ENCODE assay signal across 8 cellular contexts in the genomic region with DNA sequence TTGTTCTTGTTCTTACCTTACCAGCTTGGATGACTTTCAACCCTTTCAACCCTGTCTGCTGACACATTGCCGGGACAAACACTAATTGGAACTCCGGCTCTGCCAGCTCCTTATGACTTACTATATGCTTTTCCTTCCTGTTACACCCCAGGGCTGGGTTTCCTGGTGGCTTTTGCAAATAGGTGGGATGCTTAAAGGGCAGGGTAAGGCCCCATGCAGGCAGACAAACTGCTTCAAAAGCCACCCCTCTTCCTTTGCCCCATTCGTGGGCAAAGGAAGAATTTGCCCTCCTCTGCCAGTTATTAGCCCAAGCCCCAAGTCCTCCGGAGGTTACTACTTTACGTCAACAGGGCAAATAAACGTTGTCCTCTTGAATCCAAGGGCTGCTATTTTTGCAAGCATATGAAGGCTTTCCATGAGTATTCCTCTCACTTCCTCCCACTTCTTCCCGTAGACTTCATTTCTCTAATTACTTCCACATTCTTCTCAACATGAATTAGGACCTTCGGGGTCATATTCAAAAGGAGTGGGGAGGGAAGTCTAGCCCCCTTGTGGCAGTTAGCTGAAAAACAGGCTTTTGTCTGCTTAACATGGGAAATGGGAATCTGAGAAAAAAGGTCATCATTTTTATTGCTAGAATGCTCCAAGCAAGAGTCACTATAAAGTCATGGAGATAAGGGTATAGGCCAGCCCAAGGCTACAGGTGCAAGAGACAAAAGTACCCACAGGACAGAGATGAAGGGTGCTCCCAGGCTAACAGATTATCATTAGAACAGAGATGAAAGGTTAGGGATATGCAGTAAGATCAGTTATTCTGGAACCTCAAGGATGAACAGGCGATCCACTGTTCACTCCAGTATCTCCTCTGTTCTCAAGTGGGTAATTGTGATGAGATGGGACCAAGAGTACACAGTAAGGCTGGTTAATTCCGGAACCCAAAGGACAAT. TPM values are rescaled to one million over a fixed set of nuclear protein-coding genes. Genes with fewer than 3 reads are reported as not detected.
A peak's percentile ranks its signal among the peaks of the same experiment; 100 is the strongest.
DNase-seq lines count a peak whose midpoint lies in the region; ATAC-seq lines count a peak whose summit lies in the region.

No MANE protein-coding gene starts in this region.

- H3K4me3 ChIP-seq in Jurkat, Clone E6-1 (ENCODE audit: low read length) = no peak overlapping the region

- no peak for ATAC-seq in HG03045 (IDR thresholded peaks at IDR 0.05; ENCODE audit: unreplicated experiment)

- DNase-seq in NCI-H1417 (lab: John Stamatoyannopoulos, UW) (peak in 2 of 3 experiments; percentile 30 to 58), NCI-H1417 treated with DMSO at 0.1 percent for 48 hours (lab: John Stamatoyannopoulos, UW) (no peak), SKM-1 treated with dmso at 0.1 percent for 144 hours (lab: John Stamatoyannopoulos, UW; ENCODE audit: unreplicated experiment) (peak; percentile 45), germinal center (ENCODE audit: low spot score) (peak; percentile 20), retina (peak; percentile 57)
- peak; percentile 19 for DNase-seq in Jurkat, Clone E6-1 (ENCODE audit: low read depth, low spot score)
- no peak for DNase-seq in stimulated activated CD8-positive, alpha-beta memory T cell treated with anti-CD3 and anti-CD28 coated beads, Interleukin-4, amount 100 ng/mL, for 48 hours

RNA-seq across cellular contexts. Expression of a gene that starts 56.3 kb away (rescaled TPM):
- polyA plus RNA-seq in Jurkat, Clone E6-1 (2012; ENCODE audit: insufficient read depth, insufficient read length) = 25.6 TPM

Comparison
In these comparisons a context has a peak if more than half of its experiments do, and no peak if none do; other contexts are left out.
1. DNase-seq: peak in NCI-H1417 (2 of 3), Jurkat, Clone E6-1 (single experiment), SKM-1 treated with dmso at 0.1 percent for 144 hours (single experiment), germinal center (single experiment) and retina (single experiment); none in NCI-H1417 treated with DMSO at 0.1 percent for 48 hours (single experiment) and stimulated activated CD8-positive, alpha-beta memory T cell treated with anti-CD3 and anti-CD28 coated beads, Interleukin-4, amount 100 ng/mL, for 48 hours (single experiment).